ENCODE assay signal across 8 cellular contexts in genomic region chr10:84264611-84265141, GRCh38. TPM values are rescaled to one million over a fixed set of nuclear protein-coding genes. Genes with fewer than 3 reads are reported as not detected.
DNase-seq lines count a peak whose midpoint lies in the region; ATAC-seq and TF ChIP-seq lines count a peak whose summit lies in the region.

No MANE protein-coding gene starts in this region.

- no peaks in the 10 kb centered on the region for H3K4me1 ChIP-seq in Panc1 (ENCODE audit: control insufficient read depth, insufficient read depth, low read length)

- ATAC-seq in GM21619 (IDR thresholded peaks at IDR 0.05; ENCODE audit: unreplicated experiment) (peak; percentile 94), Panc1 (peak; percentile 96)

- intact Hi-C loops in Panc1 (cut with micrococcal nuclease; ENCODE audit: unreplicated experiment) = loop anchor here (1.0 to 5.0 kb wide), 2 partner anchors 98 to 273 kb away; no protein-coding TSS in a partner anchor

- H3K27me3 ChIP-seq in Panc1 (ENCODE audit: control insufficient read depth, insufficient read depth, low read length) = peaks cover 3% of the 10 kb centered on the region; the same call in 1 of the 2 replicates

- CTCF ChIA-PET in Panc1 (lab: Charles Lee) = interaction anchor here (0.6 to 1.3 kb wide), 3 partner anchors 80 to 276 kb away, joined by 3 to 9 read pairs (median 4); no protein-coding TSS in a partner anchor

- TF ChIP-seq CTCF in Panc1 (IDR thresholded peaks at IDR 0.05) = peak; percentile 98

- no TSS peak for BruUV-seq in Panc1 (replicated peaks; lab: Mats Ljungman, UMichigan)

- POLR2A ChIA-PET in Panc1 (lab: Charles Lee) = no interaction called here

- in situ Hi-C loops in Panc1 (cut with HindIII; ENCODE audit: low pct_unique_long_range_greater_than_20kb, low sequenced_read_pairs) = no loop called here

- H3K27ac ChIP-seq in Panc1 (ENCODE audit: low read length) = no peak overlapping the region

- no peak overlapping the region for H3K4me3 ChIP-seq in Panc1 (ENCODE audit: low read depth in 2 of 2, low read length in 2 of 2)

- no peaks in the 10 kb centered on the region for H3K9me3 ChIP-seq in Panc1 (ENCODE audit: control insufficient read depth, insufficient read depth, low read depth, low read length)

- no peaks in the 10 kb centered on the region for H3K36me3 ChIP-seq in Panc1 (ENCODE audit: control insufficient read depth, insufficient read depth, low read length)

- peak; percentile 56 for DNase-seq in EL
- DNase-seq in HuH-7.5 (ENCODE audit: low spot score) = peak; percentile 34
- DNase-seq in Panc1 (ENCODE audit: low read depth, low spot score) = peak; percentile 73
- DNase-seq in activated T-helper 1 cell treated with Interleukin-2 at 50 U/mL for 16 hours (ENCODE audit: low read depth) = peak; percentile 50
- peak; percentile 40 for DNase-seq in fibroblast of the conjunctiva (ENCODE audit: low read depth)
- peak in 49 of 56 donors; percentile 20 to 88 (median 61) for DNase-seq in nucleus accumbens (lab: John Stamatoyannopoulos, UW)
- peak; percentile 88 for DNase-seq in superior temporal gyrus (ENCODE audit: extremely low spot score)

RNA-seq across cellular contexts. Expression of gene RGR, which starts 19.8 kb away (rescaled TPM):
- total RNA-seq in Panc1 (2021; ENCODE audit: unreplicated experiment) = not detected
- polyA plus RNA-seq in Panc1 (2012; ENCODE audit: insufficient read length) = not detected

RNA-seq across cellular contexts. Expression of gene LRIT1, which starts 23.3 kb away (rescaled TPM):
- total RNA-seq in Panc1 (2021; ENCODE audit: unreplicated experiment) = not detected
- not detected for polyA plus RNA-seq in Panc1 (2012; ENCODE audit: insufficient read length)

RNA-seq across cellular contexts. Expression of gene LRIT2, which starts 39.3 kb away (rescaled TPM):
- not detected for total RNA-seq in Panc1 (2021; ENCODE audit: unreplicated experiment)
- not detected for polyA plus RNA-seq in Panc1 (2012; ENCODE audit: insufficient read length)

Comparison
In these comparisons a context has a peak if more than half of its experiments do, and no peak if none do; other contexts are left out.
1. DNase-seq: peak in every context shown above with its lines; median percentile 88 in superior temporal gyrus; 73 in Panc1; 61 in nucleus accumbens; 56 in EL; 50 in activated T-helper 1 cell treated with Interleukin-2 at 50 U/mL for 16 hours; 40 in fibroblast of the conjunctiva; 34 in HuH-7.5.